In genomic region chr5:133247881-133248642, GRCh38 we compare ENCODE assay signal across 9 cellular contexts.
DNase-seq lines count a peak whose midpoint lies in the region; ATAC-seq, FAIRE-seq and TF ChIP-seq lines count a peak whose summit lies in the region.
"Had no signal": no experiment of that assay in that cellular context is flagged by ENCODE, and none has a peak within 500 bp of the region (broad histone marks: within the 10 kb centered on the region; RNA-seq: fewer than 3 reads in every experiment).

No MANE protein-coding gene starts in this region.

- no peak overlapping the region for H3K4me3 Mint-ChIP-seq in CD8-positive, alpha-beta memory T cell

- H3K9me3 Mint-ChIP-seq in CD8-positive, alpha-beta memory T cell, result no peaks in the 10 kb centered on the region

- H3K9me3 ChIP-seq in adrenal gland (replicated peaks in 1 of 3), result no peaks in the 10 kb centered on the region
- no peaks in the 10 kb centered on the region for H3K9me3 ChIP-seq in CD8-positive, alpha-beta memory T cell (ENCODE audit: low read length)

- DNase-seq in AG10803 (ENCODE audit: low read depth) (peak; percentile 3), HTR-8/SVneo (ENCODE audit: insufficient read length, low spot score) (peak; percentile 56), adrenal gland (peak; percentile 32 to 76 (median 67)), left lobe of liver (ENCODE audit: low spot score) (no peak), activated gamma-delta T cell (lab: John Stamatoyannopoulos, UW) (no peak)
- no peak for DNase-seq in stimulated activated CD4-positive, alpha-beta T cell treated with anti-CD3 and anti-CD28 coated beads, Interleukin-12 subunit alpha, Interleukin-12 subunit beta, amount 100 ng/mL, for 4 hours
- no peak for DNase-seq in CD8-positive, alpha-beta memory T cell
- DNase-seq: NCI-H510A had no signal

- H3K4me1 ChIP-seq in adrenal gland (replicated peaks in 1 of 2), result no peaks in the 10 kb centered on the region
- H3K4me1 ChIP-seq in CD8-positive, alpha-beta memory T cell (ENCODE audit: insufficient read depth, low read length), result no peaks in the 10 kb centered on the region

- peaks cover 7 to 12% of the 10 kb centered on the region in 2 donors for H3K27me3 Mint-ChIP-seq in CD8-positive, alpha-beta memory T cell

- no peak for TF ChIP-seq POLR2A in adrenal gland (IDR thresholded peaks at IDR 0.05)

- POLR2A ChIA-PET in CD8-positive, alpha-beta memory T cell (lab: Charles Lee), result interaction anchor here (0.5 kb wide), 1 partner anchor 111 kb away, joined by 7 read pairs; no protein-coding TSS in a partner anchor

- 74 to 90% (median 89%) methylated on average over 4 to 6 of the region's 6 CpGs for WGBS in adrenal gland, 4 donors

- CTCF ChIA-PET in CD8-positive, alpha-beta memory T cell (lab: Charles Lee), result interaction anchor here (1.0 to 1.4 kb wide), 2 partner anchors 134 to 137 kb away, joined by 3 to 4 read pairs; no protein-coding TSS in a partner anchor

- no peaks in the 10 kb centered on the region for H3K27me3 ChIP-seq in adrenal gland
- no peaks in the 10 kb centered on the region for H3K27me3 ChIP-seq in CD8-positive, alpha-beta memory T cell (ENCODE audit: insufficient read depth, low read length, poor library complexity, severe bottlenecking)

- no peaks in the 10 kb centered on the region for H3K36me3 ChIP-seq in adrenal gland (replicated peaks in 1 of 2)
- H3K36me3 ChIP-seq in CD8-positive, alpha-beta memory T cell (ENCODE audit: insufficient read depth, low read length), result no peaks in the 10 kb centered on the region

- peak; percentile 35 for TF ChIP-seq CTCF in AG10803 (conservative IDR thresholded peaks at IDR 0.05; ENCODE audit: low read length)
- TF ChIP-seq CTCF in adrenal gland (IDR thresholded peaks at IDR 0.05), result peak; percentile 34 to 65 (median 54)

- no peak overlapping the region for H3K4me3 ChIP-seq in AG10803 (ENCODE audit: low read length)
- H3K4me3 ChIP-seq in adrenal gland, result no peak overlapping the region
- H3K4me3 ChIP-seq in CD8-positive, alpha-beta memory T cell (ENCODE audit: low read length), result no peak overlapping the region

- intact Hi-C loops in adrenal gland (cut with DNase I), result loop anchor here (5.0 to 10.0 kb wide), 2 partner anchors 133 to 136 kb away; no protein-coding TSS in a partner anchor

- no peak overlapping the region for H3K27ac Mint-ChIP-seq in CD8-positive, alpha-beta memory T cell

- no peak overlapping the region for H3K27ac ChIP-seq in adrenal gland
- no peak overlapping the region for H3K27ac ChIP-seq in CD8-positive, alpha-beta memory T cell (ENCODE audit: low read depth, low read length)

- ATAC-seq in left lobe of liver (peak; percentile 79), GM21515 (IDR thresholded peaks at IDR 0.05; ENCODE audit: unreplicated experiment) (no peak)

- H3K36me3 Mint-ChIP-seq in CD8-positive, alpha-beta memory T cell, result no peaks in the 10 kb centered on the region

- peaks cover 0 to 10% (median 2%) of the 10 kb centered on the region in 3 donors for H3K4me1 Mint-ChIP-seq in CD8-positive, alpha-beta memory T cell

- FAIRE-seq in HTR-8/SVneo (lab: Jason Lieb, UNC), result no peak

Comparison
In these comparisons a context has a peak if more than half of its experiments do, and no peak if none do; other contexts are left out.
1. DNase-seq: peak in AG10803 (single experiment), HTR-8/SVneo (single experiment) and adrenal gland (7 of 7); none in left lobe of liver (single experiment), stimulated activated CD4-positive, alpha-beta T cell treated with anti-CD3 and anti-CD28 coated beads, Interleukin-12 subunit alpha, Interleukin-12 subunit beta, amount 100 ng/mL, for 4 hours (single experiment), activated gamma-delta T cell (single experiment) and CD8-positive, alpha-beta memory T cell (0 of 5).